ENCODE assay signal across 1 cellular context in the genomic region with DNA sequence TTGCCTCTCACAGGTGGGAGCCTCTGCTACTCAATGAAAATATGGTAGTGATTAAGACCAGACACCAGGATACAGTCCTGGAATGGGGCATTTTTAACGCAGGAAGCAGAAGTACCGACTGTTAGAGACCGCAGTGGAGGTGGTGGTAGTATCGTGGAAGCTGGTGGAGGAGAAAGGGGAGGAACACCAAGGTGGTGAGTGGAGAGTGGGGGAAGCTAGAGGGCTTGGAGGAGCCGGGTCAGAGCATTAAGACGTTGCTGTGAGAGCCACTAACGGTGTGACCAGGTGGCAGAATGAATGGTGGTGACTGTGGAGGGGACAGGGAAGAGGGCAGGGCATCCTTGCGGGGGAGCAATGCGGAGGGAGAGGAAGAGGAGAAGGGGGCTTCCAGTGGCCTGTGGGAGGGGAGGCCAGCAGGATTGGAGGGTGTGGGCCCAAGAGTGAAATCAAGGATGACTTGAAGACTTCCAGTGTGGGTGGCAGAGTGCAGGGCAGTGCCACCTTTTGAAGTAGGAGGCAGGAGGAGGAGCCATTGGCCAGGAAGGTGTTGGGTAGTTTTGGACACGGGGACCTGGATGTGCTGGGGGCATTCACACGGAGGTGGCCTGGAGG.
TF ChIP-seq lines count a peak whose summit lies in the region.

No MANE protein-coding gene starts in this region.

TF ChIP-seq in HEK293, 187 proteins besides CTCF, POLR2A, EP300 and RAD21:
- TF ChIP-seq, protein P1, sequence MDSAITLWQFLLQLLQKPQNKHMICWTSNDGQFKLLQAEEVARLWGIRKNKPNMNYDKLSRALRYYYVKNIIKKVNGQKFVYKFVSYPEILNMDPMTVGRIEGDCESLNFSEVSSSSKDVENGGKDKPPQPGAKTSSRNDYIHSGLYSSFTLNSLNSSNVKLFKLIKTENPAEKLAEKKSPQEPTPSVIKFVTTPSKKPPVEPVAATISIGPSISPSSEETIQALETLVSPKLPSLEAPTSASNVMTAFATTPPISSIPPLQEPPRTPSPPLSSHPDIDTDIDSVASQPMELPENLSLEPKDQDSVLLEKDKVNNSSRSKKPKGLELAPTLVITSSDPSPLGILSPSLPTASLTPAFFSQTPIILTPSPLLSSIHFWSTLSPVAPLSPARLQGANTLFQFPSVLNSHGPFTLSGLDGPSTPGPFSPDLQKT (IDR thresholded peaks at IDR 0.05; ENCODE audit: borderline replicate concordance, low read depth, low read length), result no peak
- TF ChIP-seq ZFHX2 (tag by site-specific recombination; conservative IDR thresholded peaks at IDR 0.05), result peak; percentile 61
- TF ChIP-seq EGR2 (tag by site-specific recombination; IDR thresholded peaks at IDR 0.05; ENCODE audit: low read depth), result peak; percentile 67
- TF ChIP-seq, protein P2, sequence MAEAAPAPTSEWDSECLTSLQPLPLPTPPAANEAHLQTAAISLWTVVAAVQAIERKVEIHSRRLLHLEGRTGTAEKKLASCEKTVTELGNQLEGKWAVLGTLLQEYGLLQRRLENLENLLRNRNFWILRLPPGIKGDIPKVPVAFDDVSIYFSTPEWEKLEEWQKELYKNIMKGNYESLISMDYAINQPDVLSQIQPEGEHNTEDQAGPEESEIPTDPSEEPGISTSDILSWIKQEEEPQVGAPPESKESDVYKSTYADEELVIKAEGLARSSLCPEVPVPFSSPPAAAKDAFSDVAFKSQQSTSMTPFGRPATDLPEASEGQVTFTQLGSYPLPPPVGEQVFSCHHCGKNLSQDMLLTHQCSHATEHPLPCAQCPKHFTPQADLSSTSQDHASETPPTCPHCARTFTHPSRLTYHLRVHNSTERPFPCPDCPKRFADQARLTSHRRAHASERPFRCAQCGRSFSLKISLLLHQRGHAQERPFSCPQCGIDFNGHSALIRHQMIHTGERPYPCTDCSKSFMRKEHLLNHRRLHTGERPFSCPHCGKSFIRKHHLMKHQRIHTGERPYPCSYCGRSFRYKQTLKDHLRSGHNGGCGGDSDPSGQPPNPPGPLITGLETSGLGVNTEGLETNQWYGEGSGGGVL (tag by site-specific recombination; IDR thresholded peaks at IDR 0.05), result 0 out of 2 replicates have a peak, but pooled peaks have one; percentile 44
